12 cellular contexts compared by ENCODE assay signal in the genomic region with DNA sequence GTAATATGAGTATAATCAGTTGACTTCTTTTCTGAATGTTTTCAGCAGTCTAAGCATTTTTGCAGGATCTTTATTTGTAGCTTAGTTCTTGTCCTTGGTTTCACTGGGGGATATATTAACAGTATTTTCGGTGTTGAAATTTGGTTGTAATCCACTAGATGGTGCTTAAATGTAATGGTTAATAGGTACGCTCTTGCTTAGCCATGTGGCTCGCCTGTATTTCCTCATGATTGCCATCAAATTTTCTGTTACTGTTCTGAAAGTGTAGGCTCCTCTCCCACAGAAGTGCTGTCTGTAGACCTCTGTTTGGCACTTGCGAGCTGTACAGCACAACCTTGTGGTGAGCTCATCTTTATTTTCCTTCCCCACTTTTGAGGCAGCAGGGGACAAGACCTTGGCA. TPM values are rescaled to one million over a fixed set of nuclear protein-coding genes. Genes with fewer than 3 reads are reported as not detected.
DNase-seq lines count a peak whose midpoint lies in the region; ATAC-seq, FAIRE-seq and TF ChIP-seq lines count a peak whose summit lies in the region.
"Had no signal": no experiment of that assay in that cellular context is flagged by ENCODE, and none has a peak within 500 bp of the region (broad histone marks: within the 10 kb centered on the region; RNA-seq: fewer than 3 reads in every experiment).

No MANE protein-coding gene starts in this region.

- 89% methylated on average over 4 of the region's 4 CpGs; no CpG with 5 or more reads in 1 of the 2 experiments for WGBS in endodermal cell (ENCODE audit: insufficient coverage in 1 of 2, insufficient read length in 1 of 2), 2 experiments

- BruUV-seq in Panc1 (replicated peaks; lab: Mats Ljungman, UMichigan): no TSS peak

- peak; percentile 23; the same call in 1 of the 2 replicates for TF ChIP-seq CTCF in Panc1 (IDR thresholded peaks at IDR 0.05)
- peak; percentile 34 for TF ChIP-seq CTCF in endodermal cell (conservative IDR thresholded peaks at IDR 0.05)

- in situ Hi-C loops in Panc1 (cut with HindIII; ENCODE audit: low pct_unique_long_range_greater_than_20kb, low sequenced_read_pairs): no loop called here

- no peak overlapping the region for H3K27ac Mint-ChIP-seq in endodermal cell

- CTCF ChIA-PET in Panc1 (lab: Charles Lee): no interaction called here

- TF ChIP-seq RAD21 in Ishikawa (IDR thresholded peaks at IDR 0.05; ENCODE audit: low read depth): peak; percentile 19; the same call in 1 of the 2 replicates

- no peak overlapping the region for H3K4me3 ChIP-seq in Panc1 (ENCODE audit: low read depth in 2 of 2, low read length in 2 of 2)
- H3K4me3 ChIP-seq in endodermal cell (ENCODE audit: low read length): no peak overlapping the region
- H3K4me3 ChIP-seq: upper lobe of right lung had no signal

- H3K27me3 ChIP-seq in Panc1 (ENCODE audit: control insufficient read depth, insufficient read depth, low read length) (no peaks in the 10 kb centered on the region), endodermal cell (ENCODE audit: control insufficient read depth, insufficient read depth, low read length, poor library complexity, severe bottlenecking) (no peaks in the 10 kb centered on the region)
- H3K27me3 ChIP-seq: upper lobe of right lung had no signal

- no peaks in the 10 kb centered on the region for H3K9me3 ChIP-seq in Panc1 (ENCODE audit: control insufficient read depth, insufficient read depth, low read depth, low read length)
- H3K9me3 ChIP-seq in endodermal cell (ENCODE audit: control insufficient read depth, low read length): no peaks in the 10 kb centered on the region
- H3K9me3 ChIP-seq: upper lobe of right lung had no signal

- no peak overlapping the region for H3K4me3 Mint-ChIP-seq in endodermal cell

- POLR2A ChIA-PET in Panc1 (lab: Charles Lee): no interaction called here

- no peak overlapping the region for H3K9ac ChIP-seq in endodermal cell (ENCODE audit: extremely low read depth, low read length, poor library complexity, severe bottlenecking)

- peaks cover 59% of the 10 kb centered on the region for H3K9me3 Mint-ChIP-seq in endodermal cell

- H3K27ac ChIP-seq in Panc1 (ENCODE audit: low read length): no peak overlapping the region
- no peak overlapping the region for H3K27ac ChIP-seq in endodermal cell (ENCODE audit: low read depth, low read length)
- H3K27ac ChIP-seq: upper lobe of right lung had no signal

- H3K4me1 ChIP-seq in Panc1 (ENCODE audit: control insufficient read depth, insufficient read depth, low read length) (no peaks in the 10 kb centered on the region), endodermal cell (ENCODE audit: control insufficient read depth, insufficient read depth, low read length) (no peaks in the 10 kb centered on the region)
- H3K4me1 ChIP-seq: upper lobe of right lung had no signal

- peak; percentile 5 for DNase-seq in NCI-H1092 treated with DMSO at 0.1 percent for 48 hours (lab: John Stamatoyannopoulos, UW)
- DNase-seq in NCI-H1092 (lab: John Stamatoyannopoulos, UW): no peak
- no peak for DNase-seq in Panc1 (ENCODE audit: low read depth, low spot score)
- DNase-seq in endodermal cell: no peak
- no peak for DNase-seq in RCC 7860 (ENCODE audit: low spot score)
- DNase-seq: activated gamma-delta T cell treated with Interleukin-2 at 50 U/mL for 16 hours, NCI-H226, upper lobe of right lung had no signal

- H3K4me1 Mint-ChIP-seq in endodermal cell: peaks cover 3% of the 10 kb centered on the region

- H3K36me3 Mint-ChIP-seq in endodermal cell (ENCODE audit: low read depth): no peaks in the 10 kb centered on the region

- no peak for TF ChIP-seq EP300 in Ishikawa (IDR thresholded peaks at IDR 0.05; ENCODE audit: borderline replicate concordance)

- no peaks in the 10 kb centered on the region for H3K36me3 ChIP-seq in Panc1 (ENCODE audit: control insufficient read depth, insufficient read depth, low read length)
- H3K36me3 ChIP-seq in endodermal cell (ENCODE audit: control insufficient read depth, insufficient read depth, low read length): no peaks in the 10 kb centered on the region
- H3K36me3 ChIP-seq: upper lobe of right lung had no signal

- no peaks in the 10 kb centered on the region for H3K27me3 Mint-ChIP-seq in endodermal cell (ENCODE audit: insufficient read depth)

- intact Hi-C loops in Panc1 (cut with micrococcal nuclease; ENCODE audit: unreplicated experiment): no loop called here

- ATAC-seq in Panc1: no peak
- ATAC-seq in HG03342 (IDR thresholded peaks at IDR 0.05; ENCODE audit: unreplicated experiment): no peak
- ATAC-seq in HG03439 (IDR thresholded peaks at IDR 0.05; ENCODE audit: unreplicated experiment): no peak
- ATAC-seq: upper lobe of right lung had no signal

- FAIRE-seq in RCC 7860 (lab: Jason Lieb, UNC): no peak

TF ChIP-seq in Ishikawa, 13 proteins besides CTCF, POLR2A, EP300 and RAD21:
- TF ChIP-seq CEBPB (IDR thresholded peaks at IDR 0.05) (no peak), TCF12 (IDR thresholded peaks at IDR 0.05; ENCODE audit: low read depth) (no peak), ZBTB7A (IDR thresholded peaks at IDR 0.05; ENCODE audit: low read depth) (no peak), NFIC (IDR thresholded peaks at IDR 0.05) (no peak)
TF ChIP-seq in Ishikawa: peak in this region for 0.

RNA-seq across cellular contexts. Expression of a gene that starts 3.9 kb away (rescaled TPM):
- total RNA-seq in Panc1 (2021; ENCODE audit: unreplicated experiment) (0.10 TPM), endodermal cell (1 to 10 TPM; 4.2 to 8.9 TPM)
- not detected for polyA plus RNA-seq in Panc1 (2012; ENCODE audit: insufficient read length)
- 1.3 TPM for polyA plus RNA-seq in endodermal cell (2013, experiment 1 of 2)
- polyA plus RNA-seq in endodermal cell (2013, experiment 2 of 2): 0.62 TPM
- total RNA-seq: A172 had no signal
